Comparison of ENCODE assay signal across 17 cellular contexts in genomic region chr2:3488768-3489448, GRCh38. TPM values are rescaled to one million over a fixed set of nuclear protein-coding genes. Genes with fewer than 3 reads are reported as not detected.
DNase-seq lines count a peak whose midpoint lies in the region; ATAC-seq and TF ChIP-seq lines count a peak whose summit lies in the region.
"Had no signal": no experiment of that assay in that cellular context is flagged by ENCODE, and none has a peak within 500 bp of the region (broad histone marks: within the 10 kb centered on the region; RNA-seq: fewer than 3 reads in every experiment).

No MANE protein-coding gene starts in this region.

- ATAC-seq in left cardiac atrium (no peak), body of pancreas (peak; percentile 59), upper lobe of right lung (no peak)
- ATAC-seq: right lobe of liver; stimulated activated naive B cell treated with anti-CD40 and anti-IgM and Interleukin-4, amounts not matched to agents 10 μg/mL and 1 μg/mL and 100 μg/mL, for 72 hours had no signal

- peaks cover 40% of the 10 kb centered on the region for H3K4me1 Mint-ChIP-seq in nephron
- no peaks in the 10 kb centered on the region for H3K4me1 Mint-ChIP-seq in activated T-cell treated with anti-CD3 and anti-CD28 coated beads, Interleukin-2, amount 50 U/mL, for 24 hours (ENCODE audit: low read depth)

- DNase-seq in left cardiac atrium (peak; percentile 15), left ventricle myocardium inferior (no peak), body of pancreas (peak; percentile 39 to 60 (median 46)), upper lobe of right lung (peak; percentile 50), HPDE6-E6E7 (ENCODE audit: extremely low spot score) (no peak)
- no peak for DNase-seq in activated T-cell treated with anti-CD3 and anti-CD28 coated beads, Interleukin-2, amount 50 U/mL, for 24 hours
- no peak for DNase-seq in activated CD4-positive, alpha-beta T cell treated with anti-CD3 and anti-CD28 coated beads for 48 hours
- DNase-seq: activated CD4-positive, alpha-beta memory T cell treated with anti-CD3 and anti-CD28 coated beads, Interleukin-2, amount 10 ng/mL, durations not matched to agents 7 days and 5 days; amniotic stem cell; heart right ventricle; NCI-H1694 treated with DMSO at 0.1 percent for 48 hours; stimulated activated naive B cell treated with anti-CD40 and anti-IgM and Interleukin-4, amounts not matched to agents 10 μg/mL and 1 μg/mL and 100 μg/mL, for 72 hours had no signal

- WGBS in body of pancreas, 2 donors, result 42 to 43% methylated on average over 16 to 19 of the region's 19 CpGs

- TF ChIP-seq POLR2A in body of pancreas (IDR thresholded peaks at IDR 0.05), result no peak

- TF ChIP-seq CTCF in left ventricle myocardium inferior (IDR thresholded peaks at IDR 0.05; ENCODE audit: borderline replicate concordance) (no peak), body of pancreas (IDR thresholded peaks at IDR 0.05) (no peak), nephron (IDR thresholded peaks at IDR 0.05; ENCODE audit: unreplicated experiment in 3 of 3) (no peak), upper lobe of right lung (IDR thresholded peaks at IDR 0.05) (no peak)

- H3K27ac Mint-ChIP-seq in nephron, result peak overlapping the region; percentile 78 to 96 (median 87)
- H3K27ac Mint-ChIP-seq in activated T-cell treated with anti-CD3 and anti-CD28 coated beads, Interleukin-2, amount 50 U/mL, for 24 hours, result no peak overlapping the region
- H3K27ac Mint-ChIP-seq: activated CD4-positive, alpha-beta memory T cell treated with anti-CD3 and anti-CD28 coated beads, Interleukin-2, amount 10 ng/mL, durations not matched to agents 7 days and 5 days; dendritic cell treated with granulocyte-macrophage colony-stimulating factor and Interleukin-4, amounts not matched to agents 40 ng/mL and 50 ng/mL, for 4 days; stimulated activated naive B cell treated with anti-CD40 and anti-IgM and Interleukin-4, amounts not matched to agents 10 μg/mL and 1 μg/mL and 100 μg/mL, for 72 hours had no signal

- peaks cover 23% of the 10 kb centered on the region for H3K36me3 Mint-ChIP-seq in nephron (ENCODE audit: low read depth)
- peaks cover 21% of the 10 kb centered on the region for H3K36me3 Mint-ChIP-seq in activated T-cell treated with anti-CD3 and anti-CD28 coated beads, Interleukin-2, amount 50 U/mL, for 24 hours (ENCODE audit: low read depth)

- H3K4me3 ChIP-seq in left ventricle myocardium inferior (no peak overlapping the region), body of pancreas (no peak overlapping the region), upper lobe of right lung (no peak overlapping the region)
- H3K4me3 ChIP-seq: heart right ventricle, right lobe of liver, vagina had no signal

- H3K9me3 ChIP-seq in left ventricle myocardium inferior (replicated peaks) (peaks cover 6% of the 10 kb centered on the region), body of pancreas (no peaks in the 10 kb centered on the region), upper lobe of right lung (no peaks in the 10 kb centered on the region)
- H3K9me3 ChIP-seq: right lobe of liver, vagina had no signal

- peak overlapping the region in 2 of 3 experiments; percentile 25 to 35 for H3K4me3 Mint-ChIP-seq in nephron
- H3K4me3 Mint-ChIP-seq in activated T-cell treated with anti-CD3 and anti-CD28 coated beads, Interleukin-2, amount 50 U/mL, for 24 hours, result no peak overlapping the region
- H3K4me3 Mint-ChIP-seq: activated CD4-positive, alpha-beta memory T cell treated with anti-CD3 and anti-CD28 coated beads, Interleukin-2, amount 10 ng/mL, durations not matched to agents 7 days and 5 days; dendritic cell treated with granulocyte-macrophage colony-stimulating factor and Interleukin-4, amounts not matched to agents 40 ng/mL and 50 ng/mL, for 4 days; stimulated activated naive B cell treated with anti-CD40 and anti-IgM and Interleukin-4, amounts not matched to agents 10 μg/mL and 1 μg/mL and 100 μg/mL, for 72 hours had no signal

- no peaks in the 10 kb centered on the region for H3K27me3 ChIP-seq in left ventricle myocardium inferior (ENCODE audit: low read depth)
- H3K27me3 ChIP-seq in body of pancreas, result no peaks in the 10 kb centered on the region
- H3K27me3 ChIP-seq in upper lobe of right lung, result no peaks in the 10 kb centered on the region
- H3K27me3 ChIP-seq: heart right ventricle, right lobe of liver, vagina had no signal

- H3K9me3 Mint-ChIP-seq in nephron, result no peaks in the 10 kb centered on the region
- no peaks in the 10 kb centered on the region for H3K9me3 Mint-ChIP-seq in activated T-cell treated with anti-CD3 and anti-CD28 coated beads, Interleukin-2, amount 50 U/mL, for 24 hours
- H3K9me3 Mint-ChIP-seq: activated CD4-positive, alpha-beta memory T cell treated with anti-CD3 and anti-CD28 coated beads, Interleukin-2, amount 10 ng/mL, durations not matched to agents 7 days and 5 days; stimulated activated naive B cell treated with anti-CD40 and anti-IgM and Interleukin-4, amounts not matched to agents 10 μg/mL and 1 μg/mL and 100 μg/mL, for 72 hours had no signal

- H3K27ac ChIP-seq in left ventricle myocardium inferior (replicated peaks) (no peak overlapping the region), body of pancreas (peak overlapping the region in 3 of 4 donors; percentile 3 to 29 (median 8)), upper lobe of right lung (no peak overlapping the region)
- H3K27ac ChIP-seq: HL-60, right lobe of liver, vagina had no signal

- intact Hi-C loops in left cardiac atrium (cut with DNase I) (no loop called here), left ventricle myocardium inferior (cut with micrococcal nuclease) (no loop called here), body of pancreas (cut with DNase I) (no loop called here), upper lobe of right lung (cut with DNase I) (no loop called here)

- peaks cover 19% of the 10 kb centered on the region for H3K4me1 ChIP-seq in left ventricle myocardium inferior
- peaks cover 13% of the 10 kb centered on the region for H3K4me1 ChIP-seq in body of pancreas
- H3K4me1 ChIP-seq in upper lobe of right lung, result no peaks in the 10 kb centered on the region
- H3K4me1 ChIP-seq: vagina had no signal

- peaks cover 6% of the 10 kb centered on the region for H3K27me3 Mint-ChIP-seq in nephron (ENCODE audit: low read depth)
- H3K27me3 Mint-ChIP-seq in activated T-cell treated with anti-CD3 and anti-CD28 coated beads, Interleukin-2, amount 50 U/mL, for 24 hours, result no peaks in the 10 kb centered on the region
- H3K27me3 Mint-ChIP-seq: activated CD4-positive, alpha-beta memory T cell treated with anti-CD3 and anti-CD28 coated beads, Interleukin-2, amount 10 ng/mL, durations not matched to agents 7 days and 5 days; dendritic cell treated with granulocyte-macrophage colony-stimulating factor and Interleukin-4, amounts not matched to agents 40 ng/mL and 50 ng/mL, for 4 days; stimulated activated naive B cell treated with anti-CD40 and anti-IgM and Interleukin-4, amounts not matched to agents 10 μg/mL and 1 μg/mL and 100 μg/mL, for 72 hours had no signal

- no peaks in the 10 kb centered on the region for H3K36me3 ChIP-seq in left ventricle myocardium inferior
- H3K36me3 ChIP-seq in body of pancreas (replicated peaks in 1 of 2; ENCODE audit: insufficient read depth in 1 of 2, low read depth in 2 of 2), result no peaks in the 10 kb centered on the region
- H3K36me3 ChIP-seq in upper lobe of right lung, result no peaks in the 10 kb centered on the region
- H3K36me3 ChIP-seq: right lobe of liver, vagina had no signal

RNA-seq across cellular contexts. Expression of gene ADI1, which starts 30.4 kb away (rescaled TPM):
- 100 to 1,000 TPM; 102 to 128 TPM for total RNA-seq in left cardiac atrium
- total RNA-seq in left ventricle myocardium inferior, result 195 TPM
- total RNA-seq in body of pancreas, result 10 to 100 TPM; 18.8 to 22.3 TPM
- 66.8 TPM for total RNA-seq in upper lobe of right lung

Comparison
In these comparisons a context has a peak if more than half of its experiments do, and no peak if none do; other contexts are left out.
1. DNase-seq: peak in left cardiac atrium (single experiment), body of pancreas (4 of 4) and upper lobe of right lung (single experiment); none in left ventricle myocardium inferior (single experiment), HPDE6-E6E7 (single experiment), activated T-cell treated with anti-CD3 and anti-CD28 coated beads, Interleukin-2, amount 50 U/mL, for 24 hours (single experiment) and activated CD4-positive, alpha-beta T cell treated with anti-CD3 and anti-CD28 coated beads for 48 hours (single experiment).
2. H3K27ac ChIP-seq: peak in body of pancreas (3 of 4); none in left ventricle myocardium inferior (single experiment) and upper lobe of right lung (single experiment).